ENCODE assay signal across 28 cellular contexts in the genomic region with DNA sequence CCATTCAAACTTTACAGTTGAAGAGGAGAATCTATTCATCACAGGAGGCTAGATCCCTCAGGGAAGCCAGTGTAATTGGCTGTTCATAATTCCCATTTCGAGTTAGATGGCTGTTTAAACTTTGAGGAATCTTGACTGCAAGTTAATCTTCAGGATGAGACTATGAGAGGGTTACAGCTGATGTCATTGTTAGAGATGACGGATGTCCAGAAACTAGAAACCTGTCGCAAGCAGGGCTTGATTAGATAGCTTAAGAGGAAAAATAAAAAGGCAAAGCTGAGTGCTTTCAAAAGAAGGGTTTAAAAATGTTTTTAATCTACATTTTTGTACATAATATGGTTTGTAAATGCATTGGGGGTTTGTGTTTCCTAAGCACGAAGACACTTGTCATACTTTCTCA.
"Had no signal": no experiment of that assay in that cellular context is flagged by ENCODE, and none has a peak within 500 bp of the region (broad histone marks: within the 10 kb centered on the region; RNA-seq: fewer than 3 reads in every experiment).

No MANE protein-coding gene starts in this region.

- H3K36me3 ChIP-seq: stomach, suprapubic skin, thoracic aorta, thyroid gland, tibial artery, tibial nerve, transverse colon, upper lobe of left lung, upper lobe of right lung, uterus, vagina had no signal

- ATAC-seq: stimulated activated effector memory CD8-positive, alpha-beta T cell treated with anti-CD3 and anti-CD28 coated beads, Interleukin-12 subunit alpha, Interleukin-12 subunit beta, amount 100 ng/mL, for 72 hours; stimulated activated memory B cell treated with anti-CD40 and anti-IgM and Interleukin-4, amounts not matched to agents 10 μg/mL and 1 μg/mL and 100 μg/mL, for 72 hours; stimulated activated naive B cell treated with anti-CD40 and anti-IgM and Interleukin-4, amounts not matched to agents 10 μg/mL and 1 μg/mL and 100 μg/mL, for 72 hours; stimulated activated naive CD8-positive, alpha-beta T cell treated with anti-CD3 and anti-CD28 coated beads, Interleukin-15, amount 100 ng/mL, for 72 hours; upper lobe of right lung had no signal

- H3K27ac Mint-ChIP-seq: stimulated activated effector memory CD8-positive, alpha-beta T cell treated with anti-CD3 and anti-CD28 coated beads, Interleukin-12 subunit alpha, Interleukin-12 subunit beta, amount 100 ng/mL, for 72 hours; stimulated activated memory B cell treated with anti-CD40 and anti-IgM and Interleukin-4, amounts not matched to agents 10 μg/mL and 1 μg/mL and 100 μg/mL, for 72 hours; stimulated activated naive B cell treated with anti-CD40 and anti-IgM and Interleukin-4, amounts not matched to agents 10 μg/mL and 1 μg/mL and 100 μg/mL, for 72 hours; stimulated activated naive CD8-positive, alpha-beta T cell treated with anti-CD3 and anti-CD28 coated beads, Interleukin-15, amount 100 ng/mL, for 72 hours; stimulated activated naive CD8-positive, alpha-beta T cell treated with anti-CD3 and anti-CD28 coated beads, Interleukin-15, Interleukin-2, amounts not matched to agents 100 ng/mL and 50 ng/mL, for 24 hours; type B pancreatic cell had no signal

- H3K27me3 ChIP-seq: stomach, suprapubic skin, testis, thyroid gland, tibial artery, tibial nerve, transverse colon, upper lobe of left lung, upper lobe of right lung, uterus, vagina had no signal

- H3K9me3 Mint-ChIP-seq: stimulated activated effector memory CD8-positive, alpha-beta T cell treated with anti-CD3 and anti-CD28 coated beads, Interleukin-12 subunit alpha, Interleukin-12 subunit beta, amount 100 ng/mL, for 72 hours; stimulated activated memory B cell treated with anti-CD40 and anti-IgM and Interleukin-4, amounts not matched to agents 10 μg/mL and 1 μg/mL and 100 μg/mL, for 72 hours; stimulated activated naive B cell treated with anti-CD40 and anti-IgM and Interleukin-4, amounts not matched to agents 10 μg/mL and 1 μg/mL and 100 μg/mL, for 72 hours; stimulated activated naive CD8-positive, alpha-beta T cell treated with anti-CD3 and anti-CD28 coated beads, Interleukin-15, amount 100 ng/mL, for 72 hours; stimulated activated naive CD8-positive, alpha-beta T cell treated with anti-CD3 and anti-CD28 coated beads, Interleukin-15, Interleukin-2, amounts not matched to agents 100 ng/mL and 50 ng/mL, for 24 hours had no signal

- DNase-seq: stimulated activated CD4-positive, alpha-beta T cell treated with anti-CD3 and anti-CD28 coated beads, Interleukin-2, amount 100 ng/mL, for 48 hours; stimulated activated CD4-positive, alpha-beta T cell treated with anti-CD3 and anti-CD28 coated beads, Interleukin-4, amount 100 ng/mL, for 1 hour; stimulated activated CD4-positive, alpha-beta T cell treated with anti-CD3 and anti-CD28 coated beads, Interleukin-4, amount 100 ng/mL, for 24 hours; stimulated activated CD4-positive, alpha-beta T cell treated with anti-CD3 and anti-CD28 coated beads, Interleukin-4, amount 100 ng/mL, for 4 hours; stimulated activated CD8-positive, alpha-beta memory T cell treated with anti-CD3 and anti-CD28 coated beads, Interleukin-4, amount 100 ng/mL, for 48 hours; stimulated activated naive B cell treated with anti-CD40 and anti-IgM and Interleukin-4, amounts not matched to agents 10 μg/mL and 1 μg/mL and 100 μg/mL, for 72 hours; stimulated activated naive CD4-positive, alpha-beta T cell; stimulated activated naive CD4-positive, alpha-beta T cell treated with Interleukin-2 at 50 U/mL for 16 hours; stimulated activated naive CD8-positive, alpha-beta T cell treated with anti-CD3 and anti-CD28 coated beads, Interleukin-15, amount 100 ng/mL, for 72 hours; stomach; substantia nigra; testis; thyroid gland; tibial artery; transverse colon; trophoblast cell; upper lobe of left lung; upper lobe of right lung; uterus had no signal

- H3K27me3 Mint-ChIP-seq: stimulated activated naive B cell treated with anti-CD40 and anti-IgM and Interleukin-4, amounts not matched to agents 10 μg/mL and 1 μg/mL and 100 μg/mL, for 72 hours; stimulated activated naive CD8-positive, alpha-beta T cell treated with anti-CD3 and anti-CD28 coated beads, Interleukin-15, Interleukin-2, amounts not matched to agents 100 ng/mL and 50 ng/mL, for 24 hours had no signal

- H3K36me3 Mint-ChIP-seq: stimulated activated memory B cell treated with anti-CD40 and anti-IgM and Interleukin-4, amounts not matched to agents 10 μg/mL and 1 μg/mL and 100 μg/mL, for 72 hours; stimulated activated naive B cell treated with anti-CD40 and anti-IgM and Interleukin-4, amounts not matched to agents 10 μg/mL and 1 μg/mL and 100 μg/mL, for 72 hours; type B pancreatic cell had no signal

- H3K4me1 ChIP-seq: suprapubic skin, testis, upper lobe of right lung, uterus had no signal

- H3K4me3 Mint-ChIP-seq: stimulated activated effector memory CD8-positive, alpha-beta T cell treated with anti-CD3 and anti-CD28 coated beads, Interleukin-12 subunit alpha, Interleukin-12 subunit beta, amount 100 ng/mL, for 72 hours; stimulated activated memory B cell treated with anti-CD40 and anti-IgM and Interleukin-4, amounts not matched to agents 10 μg/mL and 1 μg/mL and 100 μg/mL, for 72 hours; stimulated activated naive B cell treated with anti-CD40 and anti-IgM and Interleukin-4, amounts not matched to agents 10 μg/mL and 1 μg/mL and 100 μg/mL, for 72 hours; stimulated activated naive CD8-positive, alpha-beta T cell treated with anti-CD3 and anti-CD28 coated beads, Interleukin-15, amount 100 ng/mL, for 72 hours; stimulated activated naive CD8-positive, alpha-beta T cell treated with anti-CD3 and anti-CD28 coated beads, Interleukin-15, Interleukin-2, amounts not matched to agents 100 ng/mL and 50 ng/mL, for 24 hours; type B pancreatic cell had no signal

- H3K27ac ChIP-seq: stomach, suprapubic skin, testis, thoracic aorta, thyroid gland, tibial artery, tibial nerve, transverse colon, upper lobe of left lung, upper lobe of right lung, uterus, vagina had no signal

- H3K4me3 ChIP-seq: stomach, suprapubic skin, testis, thoracic aorta, thyroid gland, tibial artery, tibial nerve, transverse colon, upper lobe of left lung, upper lobe of right lung, uterus, vagina had no signal

- FAIRE-seq: urothelium cell line had no signal

- H3K9me3 ChIP-seq: stomach, suprapubic skin, testis, thoracic aorta, thyroid gland, tibial artery, tibial nerve, transverse colon, upper lobe of left lung, upper lobe of right lung, uterus, vagina had no signal
